Comparison of ENCODE assay signal across 8 cellular contexts in the genomic region with DNA sequence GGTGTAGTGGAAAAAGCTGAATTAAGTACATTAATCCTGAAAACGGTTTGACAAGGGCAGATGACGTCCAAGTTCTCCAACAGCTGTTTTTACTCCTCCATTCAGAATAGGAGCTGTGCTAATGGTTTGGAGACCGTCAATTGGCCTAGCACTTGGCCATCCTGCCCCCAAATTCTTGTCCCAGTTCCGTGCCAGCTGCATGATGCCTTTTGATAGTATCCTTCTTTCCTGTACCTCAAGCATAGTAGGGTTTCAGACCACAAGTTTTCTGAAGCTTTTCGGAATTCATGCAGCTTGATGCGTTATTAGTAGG. TPM values are rescaled to one million over a fixed set of nuclear protein-coding genes. Genes with fewer than 3 reads are reported as not detected.
DNase-seq lines count a peak whose midpoint lies in the region; ATAC-seq and TF ChIP-seq lines count a peak whose summit lies in the region.

No MANE protein-coding gene starts in this region.

- H3K36me3 ChIP-seq in RWPE2 (ENCODE audit: low read depth) (no peaks in the 10 kb centered on the region), esophagus muscularis mucosa (no peaks in the 10 kb centered on the region)

- TF ChIP-seq POLR2A in esophagus muscularis mucosa (IDR thresholded peaks at IDR 0.05; ENCODE audit: low read depth), result no peak

- no peaks in the 10 kb centered on the region for H3K9me3 ChIP-seq in RWPE2 (ENCODE audit: severe bottlenecking)
- no peaks in the 10 kb centered on the region for H3K9me3 ChIP-seq in esophagus muscularis mucosa

- intact Hi-C loops in esophagus muscularis mucosa (cut with DNase I), result loop anchor here (5.0 kb wide), 1 partner anchor 62 kb away; no protein-coding TSS in a partner anchor

- in situ Hi-C loops in ACHN (cut with HindIII; ENCODE audit: low pct_ligation_motif_present, low pct_unique_long_range_greater_than_20kb, low sequenced_read_pairs), result no loop called here

- TF ChIP-seq EP300 in esophagus muscularis mucosa (IDR thresholded peaks at IDR 0.05), result no peak

- H3K36me3 Mint-ChIP-seq in nephron (ENCODE audit: low read depth), result no peaks in the 10 kb centered on the region

- no peaks in the 10 kb centered on the region for H3K9me3 Mint-ChIP-seq in nephron

- H3K4me1 ChIP-seq in RWPE2 (ENCODE audit: insufficient read depth, poor library complexity, severe bottlenecking) (peaks cover 17% of the 10 kb centered on the region), esophagus muscularis mucosa (peaks cover 15 to 30% (median 25%) of the 10 kb centered on the region in 4 donors)

- H3K27ac Mint-ChIP-seq in nephron, result peak overlapping the region; percentile 72 to 94 (median 94)

- no peaks in the 10 kb centered on the region for H3K27me3 Mint-ChIP-seq in nephron (ENCODE audit: low read depth)

- peaks cover 24% of the 10 kb centered on the region for H3K4me1 Mint-ChIP-seq in nephron

- H3K27me3 ChIP-seq in RWPE2 (ENCODE audit: insufficient read depth, poor library complexity, severe bottlenecking) (no peaks in the 10 kb centered on the region), esophagus muscularis mucosa (no peaks in the 10 kb centered on the region)

- DNase-seq in ACHN, result peak; percentile 13
- DNase-seq in RWPE2 (ENCODE audit: low spot score), result no peak
- no peak for DNase-seq in esophagus muscularis mucosa (ENCODE audit: extremely low spot score)
- DNase-seq in NCI-H1105 (lab: John Stamatoyannopoulos, UW), result no peak
- DNase-seq in NCI-H510A (lab: John Stamatoyannopoulos, UW), result no peak
- DNase-seq in NCI-H2029 (lab: John Stamatoyannopoulos, UW), result no peak

- H3K4me3 Mint-ChIP-seq in nephron, result peak overlapping the region; percentile 84 to 95 (median 93)

- peak; percentile 31 for ATAC-seq in GM18511 (IDR thresholded peaks at IDR 0.05; ENCODE audit: unreplicated experiment)
- ATAC-seq in RWPE2 (ENCODE audit: low read depth), result peak; percentile 4; the same call in 1 of the 3 replicates

- H3K4me3 ChIP-seq in RWPE2 (ENCODE audit: severe bottlenecking) (peak overlapping the region; percentile 46), esophagus muscularis mucosa (peak overlapping the region; percentile 87 to 96 (median 93))

- H3K27ac ChIP-seq in RWPE2 (ENCODE audit: poor library complexity, severe bottlenecking), result peak overlapping the region; percentile 42
- peak overlapping the region; percentile 82 to 84 (median 84) for H3K27ac ChIP-seq in esophagus muscularis mucosa (replicated peaks in 1 of 4)

- 19% methylated on average over 6 of the region's 6 CpGs for WGBS in esophagus muscularis mucosa

- TF ChIP-seq CTCF in RWPE2 (IDR thresholded peaks at IDR 0.05; ENCODE audit: poor library complexity, severe bottlenecking) (peak; percentile 1), esophagus muscularis mucosa (IDR thresholded peaks at IDR 0.05) (no peak), nephron (IDR thresholded peaks at IDR 0.05; ENCODE audit: unreplicated experiment in 3 of 3) (no peak)

RNA-seq across cellular contexts. Expression of gene LIMA1, which starts 0.6 kb away (rescaled TPM):
- total RNA-seq in esophagus muscularis mucosa, result 10 to 100 TPM; 23.9 to 62.7 (median 37.2) TPM
